Comparison of ENCODE assay signal across 8 cellular contexts in genomic region chr6:90413867-90414266, GRCh38.
A peak's percentile ranks its signal among the peaks of the same experiment; 100 is the strongest.
DNase-seq lines count a peak whose midpoint lies in the region; TF ChIP-seq lines count a peak whose summit lies in the region.

No MANE protein-coding gene starts in this region.

- H3K9me3 ChIP-seq in BLaER1 treated with 17β-estradiol and CSF1 and Interleukin-3, amounts not matched to agents 10 nM and 100 nM (replicated peaks in 1 of 11) = no peaks in the 10 kb centered on the region
- H3K9me3 ChIP-seq in ectodermal cell (ENCODE audit: control insufficient read depth, low read length) (no peaks in the 10 kb centered on the region), stomach (no peaks in the 10 kb centered on the region)

- H3K4me3 ChIP-seq in BLaER1 treated with 17β-estradiol and CSF1 and Interleukin-3, amounts not matched to agents 10 nM and 100 nM = peak overlapping the region in 1 of 10 experiments; percentile 42; a peak in 2 of 20 replicates
- H3K4me3 ChIP-seq in ectodermal cell (ENCODE audit: insufficient read depth, low read depth, low read length) (no peak overlapping the region), stomach (peak overlapping the region in 3 of 4 donors; percentile 10 to 16 (median 11))

- no peak for TF ChIP-seq EP300 in stomach (IDR thresholded peaks at IDR 0.05)

- peaks cover 2% of the 10 kb centered on the region for H3K27me3 Mint-ChIP-seq in activated CD4-positive, alpha-beta T cell treated with anti-CD3 and anti-CD28 coated beads, Interleukin-2, amount 10 ng/mL, durations not matched to agents 24 days and 14 days
- H3K27me3 Mint-ChIP-seq in nephron progenitor cell (ENCODE audit: low read depth, poor library complexity) = peaks cover 3% of the 10 kb centered on the region

- peak overlapping the region; percentile 96 for H3K27ac Mint-ChIP-seq in activated CD4-positive, alpha-beta T cell treated with anti-CD3 and anti-CD28 coated beads, Interleukin-2, amount 10 ng/mL, durations not matched to agents 24 days and 14 days
- peak overlapping the region; percentile 20 for H3K27ac Mint-ChIP-seq in nephron progenitor cell

- peak overlapping the region in 1 of 11 experiments; percentile 11; a peak in 2 of 22 replicates for H3K9ac ChIP-seq in BLaER1 treated with 17β-estradiol and CSF1 and Interleukin-3, amounts not matched to agents 10 nM and 100 nM

- no peak for TF ChIP-seq POLR2A in stomach (IDR thresholded peaks at IDR 0.05)

- H3K4me1 Mint-ChIP-seq in activated CD4-positive, alpha-beta T cell treated with anti-CD3 and anti-CD28 coated beads, Interleukin-2, amount 10 ng/mL, durations not matched to agents 24 days and 14 days = peaks cover 62% of the 10 kb centered on the region
- peaks cover 13% of the 10 kb centered on the region for H3K4me1 Mint-ChIP-seq in nephron progenitor cell

- peak overlapping the region; percentile 78 for H3K4me3 Mint-ChIP-seq in activated CD4-positive, alpha-beta T cell treated with anti-CD3 and anti-CD28 coated beads, Interleukin-2, amount 10 ng/mL, durations not matched to agents 24 days and 14 days
- H3K4me3 Mint-ChIP-seq in nephron progenitor cell = peak overlapping the region; percentile 69

- peaks cover 9% of the 10 kb centered on the region for H3K36me3 Mint-ChIP-seq in activated CD4-positive, alpha-beta T cell treated with anti-CD3 and anti-CD28 coated beads, Interleukin-2, amount 10 ng/mL, durations not matched to agents 24 days and 14 days (ENCODE audit: low read depth)
- H3K36me3 Mint-ChIP-seq in nephron progenitor cell (ENCODE audit: low read depth) = no peaks in the 10 kb centered on the region

- TF ChIP-seq CTCF in nephron progenitor cell (IDR thresholded peaks at IDR 0.05) = no peak
- no peak for TF ChIP-seq CTCF in stomach (IDR thresholded peaks at IDR 0.05)

- no peaks in the 10 kb centered on the region for H3K36me3 ChIP-seq in BLaER1 treated with 17β-estradiol and CSF1 and Interleukin-3, amounts not matched to agents 10 nM and 100 nM
- H3K36me3 ChIP-seq in ectodermal cell (ENCODE audit: control insufficient read depth, insufficient read depth, low read length) = no peaks in the 10 kb centered on the region
- H3K36me3 ChIP-seq in stomach = no peaks in the 10 kb centered on the region

- 5 to 11% methylated on average over 8 of the region's 8 CpGs for WGBS in ectodermal cell, 2 experiments
- 2 to 4% (median 3%) methylated on average over 8 of the region's 8 CpGs for WGBS in stomach, 5 donors

- H3K4me2 ChIP-seq in BLaER1 treated with 17β-estradiol and CSF1 and Interleukin-3, amounts not matched to agents 10 nM and 100 nM = peak overlapping the region; percentile 59 to 73 (median 67)

- peak; percentile 56 for DNase-seq in NCI-H128 (lab: John Stamatoyannopoulos, UW; ENCODE audit: unreplicated experiment)
- peak; percentile 91 for DNase-seq in activated CD4-positive, alpha-beta T cell treated with anti-CD3 and anti-CD28 coated beads, Interleukin-2, amount 10 ng/mL, durations not matched to agents 24 days and 14 days
- DNase-seq in nephron progenitor cell = peak; percentile 66
- DNase-seq in stomach = no peak
- DNase-seq in HT-29 (ENCODE audit: low spot score) = no peak
- DNase-seq in Kasumi-1 (lab: John Stamatoyannopoulos, UW) = no peak

- no peaks in the 10 kb centered on the region for H3K27me3 ChIP-seq in BLaER1 treated with 17β-estradiol and CSF1 and Interleukin-3, amounts not matched to agents 10 nM and 100 nM
- H3K27me3 ChIP-seq in ectodermal cell (ENCODE audit: control insufficient read depth, insufficient read depth, low read length, poor library complexity, severe bottlenecking) (no peaks in the 10 kb centered on the region), stomach (peaks cover 0 to 10% (median 0%) of the 10 kb centered on the region in 3 donors)

- H3K4me1 ChIP-seq in BLaER1 treated with 17β-estradiol and CSF1 and Interleukin-3, amounts not matched to agents 10 nM and 100 nM = peaks cover 6 to 16% (median 12%) of the 10 kb centered on the region in 10 experiments; a peak in 15 of 20 replicates
- H3K4me1 ChIP-seq in ectodermal cell (ENCODE audit: control insufficient read depth, insufficient read depth, low read length) = peaks cover 16% of the 10 kb centered on the region
- peaks cover 0 to 8% (median 6%) of the 10 kb centered on the region in 4 donors for H3K4me1 ChIP-seq in stomach

- intact Hi-C loops in activated CD4-positive, alpha-beta T cell treated with anti-CD3 and anti-CD28 coated beads, Interleukin-2, amount 10 ng/mL, durations not matched to agents 24 days and 14 days (cut with micrococcal nuclease) = no loop called here
- intact Hi-C loops in stomach (cut with DNase I; ENCODE audit: low total_unique reads) = no loop called here

- 0 out of 22 replicates have a peak overlapping the region, but pooled peaks of 1 of the 11 experiments have one; percentile 38 for H3K27ac ChIP-seq in BLaER1 treated with 17β-estradiol and CSF1 and Interleukin-3, amounts not matched to agents 10 nM and 100 nM
- peak overlapping the region; percentile 62 for H3K27ac ChIP-seq in ectodermal cell (ENCODE audit: insufficient read depth, low read depth, low read length, poor library complexity, severe bottlenecking)
- no peak overlapping the region for H3K27ac ChIP-seq in stomach

- no peaks in the 10 kb centered on the region for H4K20me1 ChIP-seq in BLaER1 treated with 17β-estradiol and CSF1 and Interleukin-3, amounts not matched to agents 10 nM and 100 nM

- peaks cover 12% of the 10 kb centered on the region for H3K9me3 Mint-ChIP-seq in activated CD4-positive, alpha-beta T cell treated with anti-CD3 and anti-CD28 coated beads, Interleukin-2, amount 10 ng/mL, durations not matched to agents 24 days and 14 days
- H3K9me3 Mint-ChIP-seq in nephron progenitor cell = no peaks in the 10 kb centered on the region

Comparison
In these comparisons a context has a peak if more than half of its experiments do, and no peak if none do; other contexts are left out.
1. DNase-seq: peak in NCI-H128 (single experiment), activated CD4-positive, alpha-beta T cell treated with anti-CD3 and anti-CD28 coated beads, Interleukin-2, amount 10 ng/mL, durations not matched to agents 24 days and 14 days (single experiment) and nephron progenitor cell (single experiment); none in stomach (single experiment), HT-29 (single experiment) and Kasumi-1 (0 of 2).